Comparison of ENCODE assay signal across 19 cellular contexts in the genomic region with DNA sequence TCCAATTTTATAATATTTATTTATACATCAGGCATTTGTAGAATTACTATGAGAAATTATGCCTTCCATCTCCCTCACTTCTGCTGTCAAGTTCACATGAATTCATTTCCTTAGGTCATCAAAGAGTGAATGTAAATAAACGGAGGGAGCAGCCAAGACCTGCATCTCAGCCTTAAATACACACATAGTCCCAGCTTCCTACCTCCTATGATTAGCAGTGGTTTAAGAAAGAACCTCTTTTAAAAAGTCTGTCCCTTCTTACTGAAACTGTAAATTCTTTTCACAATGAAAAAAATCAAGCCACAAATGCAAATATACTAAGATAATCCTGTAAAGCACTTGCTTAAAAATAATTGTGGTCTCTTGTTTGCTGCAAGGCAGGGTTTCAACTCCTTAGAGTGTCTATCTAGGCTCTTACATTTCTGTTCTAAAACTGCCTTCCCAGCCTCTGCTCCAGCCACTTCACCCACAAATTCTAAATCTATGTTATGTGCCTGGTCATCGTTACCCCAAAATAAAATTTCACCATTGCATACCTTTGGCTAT.
A peak's percentile ranks its signal among the peaks of the same experiment; 100 is the strongest.
DNase-seq lines count a peak whose midpoint lies in the region; ATAC-seq and TF ChIP-seq lines count a peak whose summit lies in the region.
"Had no signal": no experiment of that assay in that cellular context is flagged by ENCODE, and none has a peak within 500 bp of the region (broad histone marks: within the 10 kb centered on the region; RNA-seq: fewer than 3 reads in every experiment).

No MANE protein-coding gene starts in this region.

- H3K27ac ChIP-seq in neural cell (ENCODE audit: low read length) = peak overlapping the region; percentile 35
- H3K27ac ChIP-seq: 22Rv1, A549, BLaER1, GM23248 had no signal

- peak; percentile 81 for ATAC-seq in HG02870 (IDR thresholded peaks at IDR 0.05; ENCODE audit: unreplicated experiment)

- POLR2A ChIA-PET in activated CD4-positive, alpha-beta memory T cell treated with anti-CD3 and anti-CD28 coated beads, Interleukin-2, amount 10 ng/mL, durations not matched to agents 7 days and 5 days (lab: Charles Lee) = no interaction called here

- TF ChIP-seq RAD21 in neural cell (conservative IDR thresholded peaks at IDR 0.05) = no peak

- no peak overlapping the region for H3K27ac Mint-ChIP-seq in activated CD4-positive, alpha-beta memory T cell treated with anti-CD3 and anti-CD28 coated beads, Interleukin-2, amount 10 ng/mL, durations not matched to agents 7 days and 5 days
- H3K27ac Mint-ChIP-seq: CD14-positive monocyte; CD4-positive, alpha-beta memory T cell had no signal

- H3K9me2 ChIP-seq in neural cell (ENCODE audit: insufficient read depth, low read length) = no peaks in the 10 kb centered on the region

- H3K4me3 Mint-ChIP-seq in activated CD4-positive, alpha-beta memory T cell treated with anti-CD3 and anti-CD28 coated beads, Interleukin-2, amount 10 ng/mL, durations not matched to agents 7 days and 5 days = no peak overlapping the region
- H3K4me3 Mint-ChIP-seq: CD14-positive monocyte; CD4-positive, alpha-beta memory T cell had no signal

- CTCF ChIA-PET in activated CD4-positive, alpha-beta memory T cell treated with anti-CD3 and anti-CD28 coated beads, Interleukin-2, amount 10 ng/mL, durations not matched to agents 7 days and 5 days (lab: Charles Lee) = no interaction called here

- H3K4me2 ChIP-seq in neural cell (ENCODE audit: low read length) = no peak overlapping the region
- H3K4me2 ChIP-seq: A549, BLaER1 had no signal

- no peaks in the 10 kb centered on the region for H3K36me3 ChIP-seq in neural cell (ENCODE audit: insufficient read depth, low read length)
- H3K36me3 ChIP-seq: BLaER1, HAP-1 had no signal

- H3K4me3 ChIP-seq in neural cell (ENCODE audit: low read length) = no peak overlapping the region
- H3K4me3 ChIP-seq: A549, BLaER1, GM12878, GM23248, HAP-1 had no signal

- H3K9me3 Mint-ChIP-seq in activated CD4-positive, alpha-beta memory T cell treated with anti-CD3 and anti-CD28 coated beads, Interleukin-2, amount 10 ng/mL, durations not matched to agents 7 days and 5 days = no peaks in the 10 kb centered on the region
- H3K9me3 Mint-ChIP-seq: CD14-positive monocyte had no signal

- H3K4me1 Mint-ChIP-seq in activated CD4-positive, alpha-beta memory T cell treated with anti-CD3 and anti-CD28 coated beads, Interleukin-2, amount 10 ng/mL, durations not matched to agents 7 days and 5 days = no peaks in the 10 kb centered on the region
- H3K4me1 Mint-ChIP-seq: CD14-positive monocyte; CD4-positive, alpha-beta memory T cell had no signal

- TF ChIP-seq CTCF in neural cell (IDR thresholded peaks at IDR 0.05; ENCODE audit: poor library complexity, severe bottlenecking) = no peak

- no peak overlapping the region for H3K9ac ChIP-seq in neural cell (ENCODE audit: low read length)
- H3K9ac ChIP-seq: BLaER1, GM23248 had no signal

- H3K9me3 ChIP-seq in neural cell (ENCODE audit: low read length) = no peaks in the 10 kb centered on the region
- H3K9me3 ChIP-seq: BLaER1, HAP-1 had no signal

- no peaks in the 10 kb centered on the region for H3K36me3 Mint-ChIP-seq in activated CD4-positive, alpha-beta memory T cell treated with anti-CD3 and anti-CD28 coated beads, Interleukin-2, amount 10 ng/mL, durations not matched to agents 7 days and 5 days (ENCODE audit: low read depth)
- H3K36me3 Mint-ChIP-seq: CD14-positive monocyte; CD4-positive, alpha-beta memory T cell had no signal

- H2AFZ ChIP-seq in neural cell (ENCODE audit: low read depth, low read length) = peak overlapping the region; percentile 43
- H2AFZ ChIP-seq: GM23248 had no signal

- H4K20me1 ChIP-seq in neural cell (ENCODE audit: insufficient read depth) = no peaks in the 10 kb centered on the region
- H4K20me1 ChIP-seq: BLaER1 had no signal

- no peaks in the 10 kb centered on the region for H3K79me2 ChIP-seq in neural cell (replicated peaks; ENCODE audit: insufficient read depth, low read length)

- no peaks in the 10 kb centered on the region for H3K27me3 ChIP-seq in neural cell (ENCODE audit: insufficient read depth, low read depth, low read length)
- H3K27me3 ChIP-seq: BLaER1 had no signal

- H3F3A ChIP-seq in neural cell (ENCODE audit: insufficient read depth, low read length, poor library complexity, severe bottlenecking) = no peaks in the 10 kb centered on the region

- TF ChIP-seq EP300 in neural cell (conservative IDR thresholded peaks at IDR 0.05; ENCODE audit: poor library complexity, severe bottlenecking) = no peak

- no peaks in the 10 kb centered on the region for H3K27me3 Mint-ChIP-seq in activated CD4-positive, alpha-beta memory T cell treated with anti-CD3 and anti-CD28 coated beads, Interleukin-2, amount 10 ng/mL, durations not matched to agents 7 days and 5 days
- H3K27me3 Mint-ChIP-seq: CD4-positive, alpha-beta memory T cell had no signal

- DNase-seq in NCI-H510A treated with DMSO at 0.1 percent for 48 hours (lab: John Stamatoyannopoulos, UW) = peak; percentile 5
- DNase-seq in NCI-H510A (lab: John Stamatoyannopoulos, UW) = no peak
- DNase-seq in NCI-H2227 (lab: John Stamatoyannopoulos, UW; ENCODE audit: unreplicated experiment) = peak; percentile 5
- DNase-seq in NCI-H1930 (lab: John Stamatoyannopoulos, UW) = no peak
- no peak for DNase-seq in AG08395 (ENCODE audit: low spot score)
- DNase-seq in activated CD4-positive, alpha-beta memory T cell treated with anti-CD3 and anti-CD28 coated beads, Interleukin-2, amount 10 ng/mL, durations not matched to agents 7 days and 5 days = no peak
- DNase-seq: CD4-positive, alpha-beta memory T cell; DMS153; DND-41; EL; GM23248 had no signal

TF ChIP-seq in neural cell, 6 proteins besides CTCF, POLR2A, EP300 and RAD21:
- TF ChIP-seq TAF1 (IDR thresholded peaks at IDR 0.05; ENCODE audit: low read depth) (no peak), EZH2 (IDR thresholded peaks at IDR 0.05; ENCODE audit: borderline replicate concordance, insufficient read depth, low read length, poor library complexity, severe bottlenecking) (no peak), POLR2AphosphoS5 (IDR thresholded peaks at IDR 0.05) (no peak), SMC3 (conservative IDR thresholded peaks at IDR 0.05; ENCODE audit: poor library complexity) (no peak), MXI1 (conservative IDR thresholded peaks at IDR 0.05; ENCODE audit: poor library complexity, severe bottlenecking) (no peak), REST (IDR thresholded peaks at IDR 0.05; ENCODE audit: borderline replicate concordance) (no peak)

Comparison
In these comparisons a context has a peak if more than half of its experiments do, and no peak if none do; other contexts are left out.
1. DNase-seq: peak in NCI-H510A treated with DMSO at 0.1 percent for 48 hours (single experiment) and NCI-H2227 (single experiment); none in NCI-H510A (single experiment), NCI-H1930 (0 of 2), AG08395 (single experiment) and activated CD4-positive, alpha-beta memory T cell treated with anti-CD3 and anti-CD28 coated beads, Interleukin-2, amount 10 ng/mL, durations not matched to agents 7 days and 5 days (single experiment).